Comparison of ENCODE assay signal across 8 cellular contexts in the genomic region with DNA sequence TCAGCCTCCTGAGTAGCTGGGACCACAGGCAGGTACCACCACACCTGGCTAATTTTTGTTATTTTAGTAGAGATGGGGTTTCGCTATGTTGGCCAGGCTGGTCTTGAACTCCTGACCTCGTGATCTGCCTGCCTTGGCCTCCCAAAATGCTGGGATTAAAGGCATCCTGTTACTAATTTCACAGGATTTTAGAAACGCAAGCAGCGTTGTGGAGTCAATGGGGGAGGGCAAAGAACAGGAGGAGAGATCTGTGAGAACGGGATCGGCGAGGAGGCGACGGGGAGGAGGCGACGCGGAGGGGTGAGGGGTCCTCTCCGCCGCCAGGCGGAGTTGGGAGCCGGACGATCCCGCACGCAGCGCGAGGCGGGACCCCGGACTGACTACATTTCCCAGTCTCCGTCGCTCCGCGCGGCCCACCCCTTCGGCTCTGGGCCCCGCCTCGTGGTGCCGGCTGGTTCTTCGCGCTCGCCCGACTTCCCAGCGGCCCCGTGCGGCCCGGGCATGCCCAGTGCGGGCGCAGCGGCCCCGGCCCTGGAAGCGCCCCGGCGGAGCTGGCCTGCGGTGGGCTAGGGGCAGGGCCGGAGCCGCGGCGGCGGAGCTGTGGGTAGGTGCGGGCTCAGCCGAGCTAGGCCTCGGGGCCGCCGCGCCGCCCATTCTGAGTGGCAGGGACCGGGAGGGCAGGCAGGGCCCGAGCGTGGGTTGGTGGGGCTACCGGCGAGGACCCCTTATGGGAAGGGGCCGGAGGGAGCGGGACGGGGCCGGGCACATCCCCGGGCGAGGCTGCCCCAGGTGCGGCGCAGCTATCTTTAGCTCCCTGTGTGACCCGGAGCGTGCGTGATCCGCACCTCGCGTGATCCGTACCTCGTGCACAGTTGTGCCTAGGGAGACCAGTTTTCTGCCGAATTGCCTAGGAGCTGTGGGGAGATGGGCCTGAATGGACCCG. TPM values are rescaled to one million over a fixed set of nuclear protein-coding genes. Genes with fewer than 3 reads are reported as not detected.
DNase-seq lines count a peak whose midpoint lies in the region; ATAC-seq and TF ChIP-seq lines count a peak whose summit lies in the region.

EI24 (plus strand) TSS at position 508 of the 943 bp plus-strand sequence. CDS start 3,051 bp downstream, outside the sequence.

- H3K27me3 ChIP-seq in left ventricle myocardium inferior (ENCODE audit: low read depth) (no peaks in the 10 kb centered on the region), prostate gland (replicated peaks; ENCODE audit: insufficient read depth) (no peaks in the 10 kb centered on the region)

- WGBS in prostate gland, result 1% methylated on average over 71 of the region's 83 CpGs
- WGBS in urinary bladder, result 1% methylated on average over 83 of the region's 83 CpGs

- DNase-seq in GM13976 (ENCODE audit: low spot score), result peak; percentile 94
- peak; percentile 58 for DNase-seq in NCI-H1436 treated with DMSO at 0.1 percent for 48 hours (lab: John Stamatoyannopoulos, UW)
- DNase-seq in amniotic stem cell (lab: John Stamatoyannopoulos, UW), result peak; percentile 80
- DNase-seq in left ventricle myocardium inferior, result peak; percentile 93
- peak; percentile 85 for DNase-seq in prostate gland (ENCODE audit: low spot score)

- TF ChIP-seq POLR2A in prostate gland (IDR thresholded peaks at IDR 0.05), result peak; percentile 63

- H3K4me1 ChIP-seq in left ventricle myocardium inferior, result peaks cover 29% of the 10 kb centered on the region
- H3K4me1 ChIP-seq in prostate gland (replicated peaks), result peaks cover 2% of the 10 kb centered on the region
- H3K4me1 ChIP-seq in urinary bladder (ENCODE audit: insufficient read depth), result no peaks in the 10 kb centered on the region

- H3K9me3 ChIP-seq in left ventricle myocardium inferior (replicated peaks) (no peaks in the 10 kb centered on the region), prostate gland (no peaks in the 10 kb centered on the region)

- H3K27ac ChIP-seq in left ventricle myocardium inferior (replicated peaks), result peak within 1 kb of the TSS; percentile 90
- peak within 1 kb of the TSS; percentile 73 to 81 for H3K27ac ChIP-seq in prostate gland
- H3K27ac ChIP-seq in urinary bladder (ENCODE audit: low read depth), result peak within 1 kb of the TSS; percentile 61

- in situ Hi-C loops in GM13976 (cut with MboI; ENCODE audit: low sequenced_read_pairs, unreplicated experiment), result no loop called here

- intact Hi-C loops in T-helper 1 cell treated with Interleukin-12 subunit alpha and Interleukin-12 subunit beta and Interleukin-4 antibody, amounts not matched to agents 30 ng/mL and 1 ng/mL, for 36 hours (cut with micrococcal nuclease), result loop anchor here (1.0 to 10.0 kb wide), 14 partner anchors 23 to 944 kb away; partner anchors contain the start of genes CHEK1, FAM118B, FEZ1 and FOXRED1
- intact Hi-C loops in left ventricle myocardium inferior (cut with micrococcal nuclease) (no loop called here), prostate gland (cut with DNase I) (no loop called here)

- H3K36me3 ChIP-seq in left ventricle myocardium inferior (peaks cover 16% of the 10 kb centered on the region), prostate gland (no peaks in the 10 kb centered on the region), urinary bladder (ENCODE audit: insufficient read depth) (no peaks in the 10 kb centered on the region)

- H3K4me3 ChIP-seq in left ventricle myocardium inferior (peak within 1 kb of the TSS; percentile 91), prostate gland (peak within 1 kb of the TSS; percentile 73 to 91), urinary bladder (ENCODE audit: low read depth, low read length) (peak within 1 kb of the TSS; percentile 78)

- peak; percentile 95 for ATAC-seq in HG02852 (IDR thresholded peaks at IDR 0.05; ENCODE audit: unreplicated experiment)

- TF ChIP-seq CTCF in GM13976 (IDR thresholded peaks at IDR 0.05; ENCODE audit: borderline replicate concordance, control extremely low read depth, extremely low read depth, insufficient read depth, missing control alignments), result peak; percentile 55
- peak; percentile 84 for TF ChIP-seq CTCF in left ventricle myocardium inferior (IDR thresholded peaks at IDR 0.05; ENCODE audit: borderline replicate concordance)
- peak in 3 of 4 experiments; percentile 35 to 75 (median 65) for TF ChIP-seq CTCF in prostate gland (IDR thresholded peaks at IDR 0.05)

RNA-seq across cellular contexts. Expression of gene EI24, which starts in this region (rescaled TPM):
- 42.4 and 43.7 TPM in 2 replicates for total RNA-seq in T-helper 1 cell treated with Interleukin-12 subunit alpha and Interleukin-12 subunit beta and Interleukin-4 antibody, amounts not matched to agents 30 ng/mL and 1 ng/mL, for 36 hours
- total RNA-seq in left ventricle myocardium inferior (55.8 TPM), prostate gland (100 to 1,000 TPM in 1 of 2 donors, 10 to 100 TPM in 1; 41.4 to 118 TPM), urinary bladder (54.8 TPM)
- polyA plus RNA-seq in urinary bladder, result 90.2 TPM

Comparison
In these comparisons a context has a peak if more than half of its experiments do, and no peak if none do; other contexts are left out.
1. Peak in every context shown above with its lines: DNase-seq, ATAC-seq, H3K4me3 ChIP-seq and H3K27ac ChIP-seq.